Comparison of ENCODE assay signal across 23 cellular contexts in genomic region chr10:87605656-87606308, GRCh38. TPM values are rescaled to one million over a fixed set of nuclear protein-coding genes. Genes with fewer than 3 reads are reported as not detected.
A peak's percentile ranks its signal among the peaks of the same experiment; 100 is the strongest.
DNase-seq lines count a peak whose midpoint lies in the region; ATAC-seq and TF ChIP-seq lines count a peak whose summit lies in the region.
"Had no signal": no experiment of that assay in that cellular context is flagged by ENCODE, and none has a peak within 500 bp of the region (broad histone marks: within the 10 kb centered on the region; RNA-seq: fewer than 3 reads in every experiment).

No MANE protein-coding gene starts in this region.

- ATAC-seq in left lung (peak; percentile 48), aorta (ENCODE audit: low FRiP score) (no peak)
- ATAC-seq: effector memory CD8-positive, alpha-beta T cell; naive thymus-derived CD4-positive, alpha-beta T cell; SK-N-SH treated with all-trans-retinoic acid at 6 μM for 48 hours had no signal

- peaks cover 0 to 6% of the 10 kb centered on the region in 2 donors for H3K4me1 ChIP-seq in left lung
- peaks cover 19 to 24% of the 10 kb centered on the region in 2 donors for H3K4me1 ChIP-seq in thyroid gland
- H3K4me1 ChIP-seq in aorta (ENCODE audit: control insufficient read depth in 1 of 2, insufficient read depth in 2 of 2, low read length in 2 of 2) = peaks cover 0 to 6% of the 10 kb centered on the region in 2 donors
- H3K4me1 ChIP-seq in BE2C = no peaks in the 10 kb centered on the region
- H3K4me1 ChIP-seq: ascending aorta, right atrium auricular region had no signal

- no peak overlapping the region for H3K4me3 ChIP-seq in left lung
- no peak overlapping the region for H3K4me3 ChIP-seq in thyroid gland (replicated peaks in 1 of 3)
- H3K4me3 ChIP-seq in coronary artery = no peak overlapping the region
- H3K4me3 ChIP-seq in aorta (ENCODE audit: low read length in 2 of 2) = no peak overlapping the region
- H3K4me3 ChIP-seq in BE2C (ENCODE audit: low read depth, low read length) = no peak overlapping the region
- H3K4me3 ChIP-seq: ascending aorta, right atrium auricular region, transverse colon had no signal

- H3K36me3 ChIP-seq in left lung (no peaks in the 10 kb centered on the region), thyroid gland (no peaks in the 10 kb centered on the region), aorta (ENCODE audit: control insufficient read depth in 1 of 2, insufficient read depth in 2 of 2, low read length in 1 of 2) (no peaks in the 10 kb centered on the region), BE2C (no peaks in the 10 kb centered on the region)
- H3K36me3 ChIP-seq: ascending aorta, right atrium auricular region, transverse colon had no signal

- intact Hi-C loops in left lung (cut with DNase I) (no loop called here), thyroid gland (cut with DNase I) (no loop called here), aorta (cut with DNase I) (no loop called here)

- DNase-seq in NCI-H2107 treated with DMSO at 0.1 percent for 48 hours (lab: John Stamatoyannopoulos, UW; ENCODE audit: unreplicated experiment) (peak; percentile 4), NCI-H2107 (lab: John Stamatoyannopoulos, UW) (no peak), cerebellum (ENCODE audit: low spot score) (peak; percentile 3), left lung (no peak), thyroid gland (peak; percentile 78 to 79), coronary artery (ENCODE audit: low spot score) (no peak), aorta (no peak), BE2C (no peak)
- DNase-seq: activated CD8-positive, alpha-beta memory T cell treated with anti-CD3 and anti-CD28 coated beads for 24 hours; CD4-positive, CD25-positive, alpha-beta regulatory T cell; DND-41; effector memory CD8-positive, alpha-beta T cell; kidney; naive thymus-derived CD4-positive, alpha-beta T cell; NCI-H2081 treated with DMSO at 0.1 percent for 48 hours; stimulated activated CD4-positive, alpha-beta T cell treated with anti-CD3 and anti-CD28 coated beads, Interleukin-1b, Interleukin-23, amount 100 ng/mL, for 48 hours; stimulated activated CD8-positive, alpha-beta memory T cell treated with anti-CD3 and anti-CD28 coated beads, Interleukin-4, amount 100 ng/mL, for 48 hours; transverse colon had no signal

- H3K27me3 ChIP-seq in left lung (no peaks in the 10 kb centered on the region), thyroid gland (no peaks in the 10 kb centered on the region), aorta (ENCODE audit: control insufficient read depth in 1 of 2, insufficient read depth in 2 of 2, low read length in 1 of 2) (no peaks in the 10 kb centered on the region), BE2C (no peaks in the 10 kb centered on the region)
- H3K27me3 ChIP-seq: ascending aorta, right atrium auricular region, transverse colon had no signal

- 32 to 41% methylated on average over 4 of the region's 4 CpGs for WGBS in thyroid gland, 2 donors
- WGBS in aorta, 2 donors = 75 to 77% methylated on average over 4 of the region's 4 CpGs

- H3K27ac ChIP-seq in left lung (peak overlapping the region in 1 of 2 donors; percentile 13), thyroid gland (peak overlapping the region; percentile 88 to 97 (median 91)), coronary artery (no peak overlapping the region), aorta (ENCODE audit: low read depth in 1 of 2, low read length in 2 of 2) (no peak overlapping the region)
- H3K27ac ChIP-seq: 22Rv1, right atrium auricular region, transverse colon had no signal

- no peak for TF ChIP-seq CTCF in left lung (IDR thresholded peaks at IDR 0.05)
- peak in 1 of 6 experiments; percentile 24 for TF ChIP-seq CTCF in thyroid gland (IDR thresholded peaks at IDR 0.05)
- TF ChIP-seq CTCF in coronary artery (IDR thresholded peaks at IDR 0.05) = no peak
- no peak for TF ChIP-seq CTCF in BE2C (IDR thresholded peaks at IDR 0.05; ENCODE audit: low read depth, low read length)

- H3K9me3 ChIP-seq in left lung (no peaks in the 10 kb centered on the region), thyroid gland (no peaks in the 10 kb centered on the region), aorta (ENCODE audit: control insufficient read depth, low read length) (no peaks in the 10 kb centered on the region), BE2C (no peaks in the 10 kb centered on the region)
- H3K9me3 ChIP-seq: ascending aorta, right atrium auricular region, transverse colon had no signal

- peak in 1 of 2 donors; percentile 5 for TF ChIP-seq POLR2A in thyroid gland (IDR thresholded peaks at IDR 0.05)

RNA-seq across cellular contexts. Expression of gene PAPSS2, which starts 53.9 kb away (rescaled TPM):
- total RNA-seq in cerebellum = 4.4 TPM
- total RNA-seq in left lung = 100 to 1,000 TPM; 114 to 183 TPM
- 10 to 100 TPM; 25.5 to 32.1 (median 28.8) TPM for total RNA-seq in thyroid gland
- 10 to 100 TPM; 42.9 to 57.2 TPM for total RNA-seq in aorta
- 10 to 100 TPM; 19.8 to 20.0 TPM for polyA plus RNA-seq in aorta
- polyA plus RNA-seq in BE2C (2012; ENCODE audit: insufficient read depth, insufficient read length, low read depth) = 0.11 TPM
- total RNA-seq: CD4-positive, CD25-positive, alpha-beta regulatory T cell; OCI-LY7 had no signal

Comparison
In these comparisons a context has a peak if more than half of its experiments do, and no peak if none do; other contexts are left out.
1. DNase-seq: peak in NCI-H2107 treated with DMSO at 0.1 percent for 48 hours (single experiment), cerebellum (single experiment) and thyroid gland (2 of 2); none in NCI-H2107 (single experiment), left lung (0 of 2), coronary artery (single experiment), aorta (0 of 2) and BE2C (single experiment).
2. H3K27ac ChIP-seq: peak in thyroid gland (3 of 3); none in coronary artery (0 of 2) and aorta (0 of 2).